Comparison of ENCODE assay signal across 1 cellular context in the genomic region with DNA sequence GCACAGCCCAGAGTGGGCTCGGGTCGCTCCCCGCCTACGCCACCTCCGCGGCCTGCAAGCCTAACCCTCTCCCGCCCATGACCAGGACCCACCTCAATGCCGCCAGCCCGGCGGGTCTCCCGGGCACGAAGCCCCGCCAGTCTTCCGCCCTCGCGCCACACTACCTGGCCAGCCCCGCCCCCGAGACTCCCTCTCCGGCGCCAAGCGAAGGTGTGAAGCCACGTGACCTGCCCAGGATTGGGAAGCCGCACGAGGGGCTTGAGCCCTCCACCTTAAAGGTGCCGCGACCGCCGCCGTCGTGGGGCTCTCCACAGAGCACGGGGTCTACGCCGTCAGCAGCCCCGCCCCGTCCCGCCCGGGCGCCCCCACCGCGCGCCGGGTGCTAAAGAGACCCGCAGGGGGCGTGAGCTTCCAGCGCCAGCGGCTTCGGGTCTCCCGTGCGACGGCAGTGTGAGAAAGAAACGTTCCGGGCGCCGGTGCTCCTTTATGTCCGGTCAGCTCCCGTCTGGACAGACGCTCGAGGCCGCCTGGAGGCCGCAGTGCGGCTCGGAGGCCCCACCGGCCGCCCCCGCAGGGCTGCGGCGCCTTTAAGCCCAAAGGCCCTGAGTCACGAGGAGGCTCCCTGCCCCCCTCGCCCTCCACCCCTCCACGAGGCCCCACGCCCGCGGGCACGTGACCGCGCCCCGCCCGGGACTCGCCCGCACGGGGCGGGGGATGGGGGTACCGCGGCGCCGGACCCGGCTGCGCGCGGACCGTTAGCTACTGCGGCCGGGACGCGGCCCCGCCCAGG.
A peak's percentile ranks its signal among the peaks of the same experiment; 100 is the strongest.
TF ChIP-seq lines count a peak whose summit lies in the region.

A gene (minus strand): TSS at position 319 of the 790 bp plus-strand sequence. CDS start 18,904 bp downstream, outside the sequence.

TF ChIP-seq in K562, 482 proteins besides CTCF, POLR2A, EP300 and RAD21 (continued from another document and continues in another):
- TF ChIP-seq, protein P1, sequence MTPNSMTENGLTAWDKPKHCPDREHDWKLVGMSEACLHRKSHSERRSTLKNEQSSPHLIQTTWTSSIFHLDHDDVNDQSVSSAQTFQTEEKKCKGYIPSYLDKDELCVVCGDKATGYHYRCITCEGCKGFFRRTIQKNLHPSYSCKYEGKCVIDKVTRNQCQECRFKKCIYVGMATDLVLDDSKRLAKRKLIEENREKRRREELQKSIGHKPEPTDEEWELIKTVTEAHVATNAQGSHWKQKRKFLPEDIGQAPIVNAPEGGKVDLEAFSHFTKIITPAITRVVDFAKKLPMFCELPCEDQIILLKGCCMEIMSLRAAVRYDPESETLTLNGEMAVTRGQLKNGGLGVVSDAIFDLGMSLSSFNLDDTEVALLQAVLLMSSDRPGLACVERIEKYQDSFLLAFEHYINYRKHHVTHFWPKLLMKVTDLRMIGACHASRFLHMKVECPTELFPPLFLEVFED (CRISPR knock-in tag; conservative IDR thresholded peaks at IDR 0.05) = no peak
- TF ChIP-seq NR2F6 (CRISPR knock-in tag; IDR thresholded peaks at IDR 0.05) (no peak), ZFP36 (IDR thresholded peaks at IDR 0.05; ENCODE audit: low read depth, low read length, partially characterized antibody) (no peak), ZNF408 (CRISPR knock-in tag; IDR thresholded peaks at IDR 0.05; ENCODE audit: low read depth) (no peak), KLF16 (IDR thresholded peaks at IDR 0.05) (no peak), GATA2 (CRISPR knock-in tag; IDR thresholded peaks at IDR 0.05) (no peak), MAFG (tag; conservative IDR thresholded peaks at IDR 0.05) (0 out of 2 replicates have a peak, but pooled peaks have one; percentile 25), BRF1 (IDR thresholded peaks at IDR 0.05; ENCODE audit: borderline replicate concordance, extremely low read depth, insufficient read length) (no peak), ZKSCAN3 (CRISPR knock-in tag; IDR thresholded peaks at IDR 0.05) (no peak), NR3C1 (CRISPR knock-in tag; IDR thresholded peaks at IDR 0.05) (peak; percentile 49), POLR3G (IDR thresholded peaks at IDR 0.05; ENCODE audit: extremely low read depth, insufficient read length, insufficient replicate concordance) (no peak), NFIC (IDR thresholded peaks at IDR 0.05) (peak; percentile 62; the same call in 1 of the 2 replicates)
- TF ChIP-seq, protein P2, sequence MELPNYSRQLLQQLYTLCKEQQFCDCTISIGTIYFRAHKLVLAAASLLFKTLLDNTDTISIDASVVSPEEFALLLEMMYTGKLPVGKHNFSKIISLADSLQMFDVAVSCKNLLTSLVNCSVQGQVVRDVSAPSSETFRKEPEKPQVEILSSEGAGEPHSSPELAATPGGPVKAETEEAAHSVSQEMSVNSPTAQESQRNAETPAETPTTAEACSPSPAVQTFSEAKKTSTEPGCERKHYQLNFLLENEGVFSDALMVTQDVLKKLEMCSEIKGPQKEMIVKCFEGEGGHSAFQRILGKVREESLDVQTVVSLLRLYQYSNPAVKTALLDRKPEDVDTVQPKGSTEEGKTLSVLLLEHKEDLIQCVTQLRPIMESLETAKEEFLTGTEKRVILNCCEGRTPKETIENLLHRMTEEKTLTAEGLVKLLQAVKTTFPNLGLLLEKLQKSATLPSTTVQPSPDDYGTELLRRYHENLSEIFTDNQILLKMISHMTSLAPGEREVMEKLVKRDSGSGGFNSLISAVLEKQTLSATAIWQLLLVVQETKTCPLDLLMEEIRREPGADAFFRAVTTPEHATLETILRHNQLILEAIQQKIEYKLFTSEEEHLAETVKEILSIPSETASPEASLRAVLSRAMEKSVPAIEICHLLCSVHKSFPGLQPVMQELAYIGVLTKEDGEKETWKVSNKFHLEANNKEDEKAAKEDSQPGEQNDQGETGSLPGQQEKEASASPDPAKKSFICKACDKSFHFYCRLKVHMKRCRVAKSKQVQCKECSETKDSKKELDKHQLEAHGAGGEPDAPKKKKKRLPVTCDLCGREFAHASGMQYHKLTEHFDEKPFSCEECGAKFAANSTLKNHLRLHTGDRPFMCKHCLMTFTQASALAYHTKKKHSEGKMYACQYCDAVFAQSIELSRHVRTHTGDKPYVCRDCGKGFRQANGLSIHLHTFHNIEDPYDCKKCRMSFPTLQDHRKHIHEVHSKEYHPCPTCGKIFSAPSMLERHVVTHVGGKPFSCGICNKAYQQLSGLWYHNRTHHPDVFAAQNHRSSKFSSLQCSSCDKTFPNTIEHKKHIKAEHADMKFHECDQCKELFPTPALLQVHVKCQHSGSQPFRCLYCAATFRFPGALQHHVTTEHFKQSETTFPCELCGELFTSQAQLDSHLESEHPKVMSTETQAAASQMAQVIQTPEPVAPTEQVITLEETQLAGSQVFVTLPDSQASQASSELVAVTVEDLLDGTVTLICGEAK (IDR thresholded peaks at IDR 0.05) = peak; percentile 65; the same call in 1 of the 2 replicates
- TF ChIP-seq, protein P2 (CRISPR knock-in tag; IDR thresholded peaks at IDR 0.05) = peak; percentile 63; the same call in 1 of the 2 replicates
- TF ChIP-seq, protein P3, sequence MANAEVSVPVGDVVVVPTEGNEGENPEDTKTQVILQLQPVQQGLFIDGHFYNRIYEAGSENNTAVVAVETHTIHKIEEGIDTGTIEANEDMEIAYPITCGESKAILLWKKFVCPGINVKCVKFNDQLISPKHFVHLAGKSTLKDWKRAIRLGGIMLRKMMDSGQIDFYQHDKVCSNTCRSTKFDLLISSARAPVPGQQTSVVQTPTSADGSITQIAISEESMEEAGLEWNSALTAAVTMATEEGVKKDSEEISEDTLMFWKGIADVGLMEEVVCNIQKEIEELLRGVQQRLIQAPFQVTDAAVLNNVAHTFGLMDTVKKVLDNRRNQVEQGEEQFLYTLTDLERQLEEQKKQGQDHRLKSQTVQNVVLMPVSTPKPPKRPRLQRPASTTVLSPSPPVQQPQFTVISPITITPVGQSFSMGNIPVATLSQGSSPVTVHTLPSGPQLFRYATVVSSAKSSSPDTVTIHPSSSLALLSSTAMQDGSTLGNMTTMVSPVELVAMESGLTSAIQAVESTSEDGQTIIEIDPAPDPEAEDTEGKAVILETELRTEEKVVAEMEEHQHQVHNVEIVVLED (CRISPR knock-in tag; IDR thresholded peaks at IDR 0.05) = peak; percentile 77
- TF ChIP-seq, protein P4, sequence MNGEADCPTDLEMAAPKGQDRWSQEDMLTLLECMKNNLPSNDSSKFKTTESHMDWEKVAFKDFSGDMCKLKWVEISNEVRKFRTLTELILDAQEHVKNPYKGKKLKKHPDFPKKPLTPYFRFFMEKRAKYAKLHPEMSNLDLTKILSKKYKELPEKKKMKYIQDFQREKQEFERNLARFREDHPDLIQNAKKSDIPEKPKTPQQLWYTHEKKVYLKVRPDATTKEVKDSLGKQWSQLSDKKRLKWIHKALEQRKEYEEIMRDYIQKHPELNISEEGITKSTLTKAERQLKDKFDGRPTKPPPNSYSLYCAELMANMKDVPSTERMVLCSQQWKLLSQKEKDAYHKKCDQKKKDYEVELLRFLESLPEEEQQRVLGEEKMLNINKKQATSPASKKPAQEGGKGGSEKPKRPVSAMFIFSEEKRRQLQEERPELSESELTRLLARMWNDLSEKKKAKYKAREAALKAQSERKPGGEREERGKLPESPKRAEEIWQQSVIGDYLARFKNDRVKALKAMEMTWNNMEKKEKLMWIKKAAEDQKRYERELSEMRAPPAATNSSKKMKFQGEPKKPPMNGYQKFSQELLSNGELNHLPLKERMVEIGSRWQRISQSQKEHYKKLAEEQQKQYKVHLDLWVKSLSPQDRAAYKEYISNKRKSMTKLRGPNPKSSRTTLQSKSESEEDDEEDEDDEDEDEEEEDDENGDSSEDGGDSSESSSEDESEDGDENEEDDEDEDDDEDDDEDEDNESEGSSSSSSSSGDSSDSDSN (IDR thresholded peaks at IDR 0.05; ENCODE audit: borderline replicate concordance in 1 of 2, low read depth in 2 of 2, low read length in 2 of 2) = peak; percentile 85 to 96; a peak in 3 of 4 replicates
- TF ChIP-seq, protein P5, sequence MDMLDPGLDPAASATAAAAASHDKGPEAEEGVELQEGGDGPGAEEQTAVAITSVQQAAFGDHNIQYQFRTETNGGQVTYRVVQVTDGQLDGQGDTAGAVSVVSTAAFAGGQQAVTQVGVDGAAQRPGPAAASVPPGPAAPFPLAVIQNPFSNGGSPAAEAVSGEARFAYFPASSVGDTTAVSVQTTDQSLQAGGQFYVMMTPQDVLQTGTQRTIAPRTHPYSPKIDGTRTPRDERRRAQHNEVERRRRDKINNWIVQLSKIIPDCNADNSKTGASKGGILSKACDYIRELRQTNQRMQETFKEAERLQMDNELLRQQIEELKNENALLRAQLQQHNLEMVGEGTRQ (CRISPR knock-in tag; IDR thresholded peaks at IDR 0.05) = peak; percentile 88
- TF ChIP-seq, protein P6, sequence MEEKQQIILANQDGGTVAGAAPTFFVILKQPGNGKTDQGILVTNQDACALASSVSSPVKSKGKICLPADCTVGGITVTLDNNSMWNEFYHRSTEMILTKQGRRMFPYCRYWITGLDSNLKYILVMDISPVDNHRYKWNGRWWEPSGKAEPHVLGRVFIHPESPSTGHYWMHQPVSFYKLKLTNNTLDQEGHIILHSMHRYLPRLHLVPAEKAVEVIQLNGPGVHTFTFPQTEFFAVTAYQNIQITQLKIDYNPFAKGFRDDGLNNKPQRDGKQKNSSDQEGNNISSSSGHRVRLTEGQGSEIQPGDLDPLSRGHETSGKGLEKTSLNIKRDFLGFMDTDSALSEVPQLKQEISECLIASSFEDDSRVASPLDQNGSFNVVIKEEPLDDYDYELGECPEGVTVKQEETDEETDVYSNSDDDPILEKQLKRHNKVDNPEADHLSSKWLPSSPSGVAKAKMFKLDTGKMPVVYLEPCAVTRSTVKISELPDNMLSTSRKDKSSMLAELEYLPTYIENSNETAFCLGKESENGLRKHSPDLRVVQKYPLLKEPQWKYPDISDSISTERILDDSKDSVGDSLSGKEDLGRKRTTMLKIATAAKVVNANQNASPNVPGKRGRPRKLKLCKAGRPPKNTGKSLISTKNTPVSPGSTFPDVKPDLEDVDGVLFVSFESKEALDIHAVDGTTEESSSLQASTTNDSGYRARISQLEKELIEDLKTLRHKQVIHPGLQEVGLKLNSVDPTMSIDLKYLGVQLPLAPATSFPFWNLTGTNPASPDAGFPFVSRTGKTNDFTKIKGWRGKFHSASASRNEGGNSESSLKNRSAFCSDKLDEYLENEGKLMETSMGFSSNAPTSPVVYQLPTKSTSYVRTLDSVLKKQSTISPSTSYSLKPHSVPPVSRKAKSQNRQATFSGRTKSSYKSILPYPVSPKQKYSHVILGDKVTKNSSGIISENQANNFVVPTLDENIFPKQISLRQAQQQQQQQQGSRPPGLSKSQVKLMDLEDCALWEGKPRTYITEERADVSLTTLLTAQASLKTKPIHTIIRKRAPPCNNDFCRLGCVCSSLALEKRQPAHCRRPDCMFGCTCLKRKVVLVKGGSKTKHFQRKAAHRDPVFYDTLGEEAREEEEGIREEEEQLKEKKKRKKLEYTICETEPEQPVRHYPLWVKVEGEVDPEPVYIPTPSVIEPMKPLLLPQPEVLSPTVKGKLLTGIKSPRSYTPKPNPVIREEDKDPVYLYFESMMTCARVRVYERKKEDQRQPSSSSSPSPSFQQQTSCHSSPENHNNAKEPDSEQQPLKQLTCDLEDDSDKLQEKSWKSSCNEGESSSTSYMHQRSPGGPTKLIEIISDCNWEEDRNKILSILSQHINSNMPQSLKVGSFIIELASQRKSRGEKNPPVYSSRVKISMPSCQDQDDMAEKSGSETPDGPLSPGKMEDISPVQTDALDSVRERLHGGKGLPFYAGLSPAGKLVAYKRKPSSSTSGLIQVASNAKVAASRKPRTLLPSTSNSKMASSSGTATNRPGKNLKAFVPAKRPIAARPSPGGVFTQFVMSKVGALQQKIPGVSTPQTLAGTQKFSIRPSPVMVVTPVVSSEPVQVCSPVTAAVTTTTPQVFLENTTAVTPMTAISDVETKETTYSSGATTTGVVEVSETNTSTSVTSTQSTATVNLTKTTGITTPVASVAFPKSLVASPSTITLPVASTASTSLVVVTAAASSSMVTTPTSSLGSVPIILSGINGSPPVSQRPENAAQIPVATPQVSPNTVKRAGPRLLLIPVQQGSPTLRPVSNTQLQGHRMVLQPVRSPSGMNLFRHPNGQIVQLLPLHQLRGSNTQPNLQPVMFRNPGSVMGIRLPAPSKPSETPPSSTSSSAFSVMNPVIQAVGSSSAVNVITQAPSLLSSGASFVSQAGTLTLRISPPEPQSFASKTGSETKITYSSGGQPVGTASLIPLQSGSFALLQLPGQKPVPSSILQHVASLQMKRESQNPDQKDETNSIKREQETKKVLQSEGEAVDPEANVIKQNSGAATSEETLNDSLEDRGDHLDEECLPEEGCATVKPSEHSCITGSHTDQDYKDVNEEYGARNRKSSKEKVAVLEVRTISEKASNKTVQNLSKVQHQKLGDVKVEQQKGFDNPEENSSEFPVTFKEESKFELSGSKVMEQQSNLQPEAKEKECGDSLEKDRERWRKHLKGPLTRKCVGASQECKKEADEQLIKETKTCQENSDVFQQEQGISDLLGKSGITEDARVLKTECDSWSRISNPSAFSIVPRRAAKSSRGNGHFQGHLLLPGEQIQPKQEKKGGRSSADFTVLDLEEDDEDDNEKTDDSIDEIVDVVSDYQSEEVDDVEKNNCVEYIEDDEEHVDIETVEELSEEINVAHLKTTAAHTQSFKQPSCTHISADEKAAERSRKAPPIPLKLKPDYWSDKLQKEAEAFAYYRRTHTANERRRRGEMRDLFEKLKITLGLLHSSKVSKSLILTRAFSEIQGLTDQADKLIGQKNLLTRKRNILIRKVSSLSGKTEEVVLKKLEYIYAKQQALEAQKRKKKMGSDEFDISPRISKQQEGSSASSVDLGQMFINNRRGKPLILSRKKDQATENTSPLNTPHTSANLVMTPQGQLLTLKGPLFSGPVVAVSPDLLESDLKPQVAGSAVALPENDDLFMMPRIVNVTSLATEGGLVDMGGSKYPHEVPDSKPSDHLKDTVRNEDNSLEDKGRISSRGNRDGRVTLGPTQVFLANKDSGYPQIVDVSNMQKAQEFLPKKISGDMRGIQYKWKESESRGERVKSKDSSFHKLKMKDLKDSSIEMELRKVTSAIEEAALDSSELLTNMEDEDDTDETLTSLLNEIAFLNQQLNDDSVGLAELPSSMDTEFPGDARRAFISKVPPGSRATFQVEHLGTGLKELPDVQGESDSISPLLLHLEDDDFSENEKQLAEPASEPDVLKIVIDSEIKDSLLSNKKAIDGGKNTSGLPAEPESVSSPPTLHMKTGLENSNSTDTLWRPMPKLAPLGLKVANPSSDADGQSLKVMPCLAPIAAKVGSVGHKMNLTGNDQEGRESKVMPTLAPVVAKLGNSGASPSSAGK (IDR thresholded peaks at IDR 0.05) = peak; percentile 99
